ENCODE assay signal across 31 cellular contexts in genomic region chr12:3518902-3519301, GRCh38. TPM values are rescaled to one million over a fixed set of nuclear protein-coding genes. Genes with fewer than 3 reads are reported as not detected.
"Had no signal": no experiment of that assay in that cellular context is flagged by ENCODE, and none has a peak within 500 bp of the region (broad histone marks: within the 10 kb centered on the region; RNA-seq: fewer than 3 reads in every experiment).

No MANE protein-coding gene starts in this region.

- H3K4me1 ChIP-seq: lower lobe of right lung, parathyroid adenoma, psoas muscle, sigmoid colon had no signal

- H3K36me3 Mint-ChIP-seq: memory B cell; mesothelial cell of epicardium; natural killer cell; neural progenitor cell; stimulated activated naive B cell treated with anti-CD40 and anti-IgM and Interleukin-4, amounts not matched to agents 10 μg/mL and 1 μg/mL and 100 μg/mL, for 72 hours had no signal

- H3K4me2 ChIP-seq: neural progenitor cell had no signal

- H3K4me3 Mint-ChIP-seq: endodermal cell; memory B cell; mesothelial cell of epicardium; natural killer cell; neural progenitor cell; stimulated activated naive B cell treated with anti-CD40 and anti-IgM and Interleukin-4, amounts not matched to agents 10 μg/mL and 1 μg/mL and 100 μg/mL, for 72 hours; stimulated activated naive CD8-positive, alpha-beta T cell treated with anti-CD3 and anti-CD28 coated beads, Interleukin-15, amount 100 ng/mL, for 72 hours had no signal

- DNase-seq: effector CD4-positive, alpha-beta T cell; endodermal cell; erythroblast; foreskin keratinocyte; hippocampal formation; kidney glomerular epithelial cell; lower lobe of right lung; natural killer cell; occipital lobe; psoas muscle; retina; sigmoid colon; stimulated activated CD4-positive, alpha-beta T cell treated with anti-CD3 and anti-CD28 coated beads, Interleukin-2, amount 100 ng/mL, for 24 hours; stimulated activated CD4-positive, alpha-beta T cell treated with anti-CD3 and anti-CD28 coated beads, Interleukin-4, amount 100 ng/mL, for 4 hours; stimulated activated naive B cell treated with anti-CD40 and anti-IgM and Interleukin-4, amounts not matched to agents 10 μg/mL and 1 μg/mL and 100 μg/mL, for 72 hours; stimulated activated naive CD8-positive, alpha-beta T cell treated with anti-CD3 and anti-CD28 coated beads, Interleukin-15, amount 100 ng/mL, for 72 hours; transverse colon had no signal

- H3K27me3 Mint-ChIP-seq: stimulated activated naive CD8-positive, alpha-beta T cell treated with anti-CD3 and anti-CD28 coated beads, Interleukin-15, amount 100 ng/mL, for 72 hours had no signal

- FAIRE-seq: endothelial cell of umbilical vein had no signal

- H3K36me3 ChIP-seq: lower lobe of right lung, neural progenitor cell, sigmoid colon, thoracic aorta, transverse colon had no signal

- H3K27ac Mint-ChIP-seq: endodermal cell; memory B cell; mesothelial cell of epicardium; natural killer cell; neural progenitor cell; stimulated activated naive B cell treated with anti-CD40 and anti-IgM and Interleukin-4, amounts not matched to agents 10 μg/mL and 1 μg/mL and 100 μg/mL, for 72 hours had no signal

- H3K9me3 Mint-ChIP-seq: endodermal cell; memory B cell; mesothelial cell of epicardium; natural killer cell; stimulated activated naive B cell treated with anti-CD40 and anti-IgM and Interleukin-4, amounts not matched to agents 10 μg/mL and 1 μg/mL and 100 μg/mL, for 72 hours; stimulated activated naive CD8-positive, alpha-beta T cell treated with anti-CD3 and anti-CD28 coated beads, Interleukin-15, amount 100 ng/mL, for 72 hours had no signal

- H3K4me3 ChIP-seq: coronary artery, lower lobe of right lung, neural progenitor cell, psoas muscle, sigmoid colon, skin epidermis, thoracic aorta, transverse colon had no signal

- H2AFZ ChIP-seq: neural progenitor cell, parathyroid adenoma had no signal

- H3K27ac ChIP-seq: coronary artery, foreskin keratinocyte, lower lobe of right lung, neural progenitor cell, parathyroid adenoma, psoas muscle, sigmoid colon, skin epidermis, thoracic aorta, transverse colon had no signal

- H3K27me3 ChIP-seq: neural progenitor cell had no signal

- H3K79me2 ChIP-seq: parathyroid adenoma had no signal

- H3K4me1 Mint-ChIP-seq: memory B cell; natural killer cell; stimulated activated naive B cell treated with anti-CD40 and anti-IgM and Interleukin-4, amounts not matched to agents 10 μg/mL and 1 μg/mL and 100 μg/mL, for 72 hours; stimulated activated naive CD8-positive, alpha-beta T cell treated with anti-CD3 and anti-CD28 coated beads, Interleukin-15, amount 100 ng/mL, for 72 hours had no signal

- ATAC-seq: foreskin keratinocyte; left lobe of liver; lower lobe of right lung; natural killer cell; psoas muscle; stimulated activated naive B cell treated with anti-CD40 and anti-IgM and Interleukin-4, amounts not matched to agents 10 μg/mL and 1 μg/mL and 100 μg/mL, for 72 hours; stimulated activated naive CD8-positive, alpha-beta T cell treated with anti-CD3 and anti-CD28 coated beads, Interleukin-15, amount 100 ng/mL, for 72 hours had no signal

- H3K9me3 ChIP-seq: lower lobe of right lung, psoas muscle, sigmoid colon, thoracic aorta, transverse colon had no signal

- H3K9ac ChIP-seq: neural progenitor cell, parathyroid adenoma had no signal

RNA-seq across cellular contexts. Expression of gene PRMT8, which starts 27.9 kb away (rescaled TPM):
- total RNA-seq: dermis microvascular lymphatic vessel endothelial cell, endothelial cell of umbilical vein, foreskin keratinocyte, left lobe of liver, mesothelial cell of epicardium, mucosa of gallbladder, myocyte, natural killer cell, psoas muscle, subcutaneous adipose tissue, thoracic aorta, transverse colon, urinary bladder had no signal
- polyA plus RNA-seq: endothelial cell of umbilical vein, foreskin keratinocyte, urinary bladder had no signal
